18 cellular contexts compared by ENCODE assay signal in the genomic region with DNA sequence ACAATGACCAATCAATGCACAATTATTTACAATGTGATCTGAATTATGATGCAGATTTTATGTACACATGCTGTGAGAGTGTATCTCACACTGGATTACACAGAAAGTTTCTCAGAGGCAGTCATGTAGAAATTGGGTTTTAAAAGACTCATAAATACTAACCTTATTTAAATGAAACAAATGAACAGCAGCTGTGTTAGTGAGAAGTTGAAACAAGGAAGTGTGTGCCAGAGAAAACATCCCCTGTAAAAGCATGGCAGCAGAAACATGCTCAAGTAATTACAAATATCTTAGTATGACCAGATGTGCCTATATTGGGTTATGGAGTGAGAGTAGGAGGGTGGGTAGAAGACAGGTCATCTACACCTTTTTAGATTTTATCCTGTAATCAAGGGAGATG.
DNase-seq lines count a peak whose midpoint lies in the region; ATAC-seq and TF ChIP-seq lines count a peak whose summit lies in the region.
"Had no signal": no experiment of that assay in that cellular context is flagged by ENCODE, and none has a peak within 500 bp of the region (broad histone marks: within the 10 kb centered on the region; RNA-seq: fewer than 3 reads in every experiment).

No MANE protein-coding gene starts in this region.

- no peaks in the 10 kb centered on the region for H3K9me3 ChIP-seq in spleen
- no peaks in the 10 kb centered on the region for H3K9me3 ChIP-seq in tibial nerve
- H3K9me3 ChIP-seq: mucosa of descending colon had no signal

- DNase-seq in spleen, result no peak
- DNase-seq in glomerular visceral epithelial cell (ENCODE audit: extremely low spot score), result no peak
- no peak for DNase-seq in C1 segment of cervical spinal cord (lab: John Stamatoyannopoulos, UW)
- no peak for DNase-seq in tibial nerve (ENCODE audit: low spot score in 2 of 2)
- DNase-seq: activated CD8-positive, alpha-beta memory T cell treated with anti-CD3 and anti-CD28 coated beads for 24 hours; activated effector memory CD4-positive, alpha-beta T cell treated with Interleukin-2 at 50 U/mL for 16 hours; DMS153; hippocampal formation; mucosa of descending colon; NCI-H1417 treated with DMSO at 0.1 percent for 48 hours; NCI-H446 treated with DMSO at 0.1 percent for 48 hours; OCI-M1; stimulated activated naive CD4-positive, alpha-beta T cell treated with Interleukin-2 at 50 U/mL for 16 hours had no signal

- H3K27ac ChIP-seq in spleen, result peak overlapping the region in 5 of 8 donors; percentile 2 to 45 (median 25)
- no peak overlapping the region for H3K27ac ChIP-seq in tibial nerve
- H3K27ac ChIP-seq: epithelial cell of prostate, KMS-11 had no signal

- no peak for TF ChIP-seq EP300 in tibial nerve (IDR thresholded peaks at IDR 0.05)

- no peak for TF ChIP-seq POLR2A in spleen (IDR thresholded peaks at IDR 0.05)
- TF ChIP-seq POLR2A in tibial nerve (IDR thresholded peaks at IDR 0.05), result no peak

- H3K36me3 ChIP-seq in spleen (no peaks in the 10 kb centered on the region), tibial nerve (no peaks in the 10 kb centered on the region)

- no peak for TF ChIP-seq CTCF in spleen (IDR thresholded peaks at IDR 0.05 in 8 of 11, conservative IDR thresholded peaks at IDR 0.05 in 3 of 11)
- TF ChIP-seq CTCF in tibial nerve (IDR thresholded peaks at IDR 0.05), result no peak

- H3K27me3 ChIP-seq in spleen (replicated peaks in 1 of 7) (no peaks in the 10 kb centered on the region), tibial nerve (no peaks in the 10 kb centered on the region)

- H3K4me3 ChIP-seq in spleen (no peak overlapping the region), tibial nerve (no peak overlapping the region)
- H3K4me3 ChIP-seq: mucosa of descending colon had no signal

- ATAC-seq in GM21367 (IDR thresholded peaks at IDR 0.05; ENCODE audit: unreplicated experiment) (peak; percentile 45), HG02981 (IDR thresholded peaks at IDR 0.05; ENCODE audit: unreplicated experiment) (peak; percentile 43), SK-N-SH treated with all-trans-retinoic acid at 6 μM for 48 hours (no peak)
- ATAC-seq: mucosa of descending colon had no signal

- H3K4me1 ChIP-seq in spleen, result peaks cover 0 to 31% (median 4%) of the 10 kb centered on the region in 6 donors
- peaks cover 0 to 5% (median under 1%) of the 10 kb centered on the region in 4 donors for H3K4me1 ChIP-seq in tibial nerve

- intact Hi-C loops in spleen (cut with DNase I; ENCODE audit: low total_unique reads), result no loop called here

TF ChIP-seq in SK-N-SH treated with all-trans-retinoic acid at 6 μM for 48 hours, 23 proteins besides CTCF, POLR2A, EP300 and RAD21:
- TF ChIP-seq TOX (CRISPR knock-in tag; IDR thresholded peaks at IDR 0.05; ENCODE audit: borderline replicate concordance) (no peak), TCF4 (CRISPR knock-in tag; IDR thresholded peaks at IDR 0.05; ENCODE audit: borderline replicate concordance) (peak; percentile 39; the same call in 1 of the 2 replicates)

Comparison
In these comparisons a context has a peak if more than half of its experiments do, and no peak if none do; other contexts are left out.
1. H3K27ac ChIP-seq: peak in spleen (5 of 8); none in tibial nerve (0 of 4).